In the genomic region with DNA sequence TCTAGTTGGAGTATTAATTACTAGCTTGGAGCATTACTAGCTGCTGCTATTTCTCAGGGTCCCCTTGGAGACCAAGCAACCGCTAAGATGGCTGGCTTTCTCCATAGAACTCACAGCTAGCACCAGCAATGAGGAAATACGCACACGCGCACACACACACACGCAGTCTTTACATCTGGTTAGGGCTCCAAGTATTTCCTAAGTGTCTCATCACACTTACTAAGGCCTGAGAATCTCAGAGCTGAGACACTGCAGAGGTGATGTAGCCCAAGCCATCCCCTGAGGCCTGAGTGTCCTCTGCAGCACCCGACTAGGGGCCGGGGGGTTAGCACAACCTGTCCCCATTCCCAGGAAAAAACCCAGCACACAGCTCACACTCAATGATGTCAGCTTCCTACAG, we compare ENCODE assay signal across 12 cellular contexts. TPM values are rescaled to one million over a fixed set of nuclear protein-coding genes. Genes with fewer than 3 reads are reported as not detected.
DNase-seq lines count a peak whose midpoint lies in the region; ATAC-seq, FAIRE-seq and TF ChIP-seq lines count a peak whose summit lies in the region.
"Had no signal": no experiment of that assay in that cellular context is flagged by ENCODE, and none has a peak within 500 bp of the region (broad histone marks: within the 10 kb centered on the region; RNA-seq: fewer than 3 reads in every experiment).

No MANE protein-coding gene starts in this region.

- H3K9me3 ChIP-seq in keratinocyte (ENCODE audit: control insufficient read depth, low read depth, low read length) (no peaks in the 10 kb centered on the region), stomach smooth muscle (ENCODE audit: control insufficient read depth in 2 of 2, low read length in 2 of 2) (no peaks in the 10 kb centered on the region), BE2C (no peaks in the 10 kb centered on the region)
- H3K9me3 ChIP-seq: lower lobe of right lung, SJSA1 had no signal

- H3K4me1 ChIP-seq in keratinocyte (ENCODE audit: control insufficient read depth, extremely low read depth, insufficient read depth, low read length): peaks cover 32% of the 10 kb centered on the region
- H3K4me1 ChIP-seq in stomach smooth muscle (ENCODE audit: control insufficient read depth, insufficient read depth, low read length): peaks cover 78% of the 10 kb centered on the region
- H3K4me1 ChIP-seq in BE2C: peaks cover 5% of the 10 kb centered on the region; the same call in 1 of the 2 replicates
- H3K4me1 ChIP-seq: SJSA1 had no signal

- no peak for TF ChIP-seq CTCF in keratinocyte (optimal IDR thresholded peaks at IDR 0.05 in 1 of 3, IDR thresholded peaks at IDR 0.05 in 1 of 3, conservative IDR thresholded peaks at IDR 0.05 in 1 of 3; ENCODE audit: extremely low read depth in 1 of 3, insufficient read depth in 2 of 3, low read length in 3 of 3)
- no peak for TF ChIP-seq CTCF in BE2C (IDR thresholded peaks at IDR 0.05; ENCODE audit: low read depth, low read length)

- dilution Hi-C loops in keratinocyte (cut with MboI; ENCODE audit: extremely low pct_ligation_motif_present, low sequenced_read_pairs): no loop called here

- no peaks in the 10 kb centered on the region for H3K27me3 ChIP-seq in keratinocyte (ENCODE audit: control insufficient read depth, extremely low read depth, insufficient read depth, low read length)
- H3K27me3 ChIP-seq in stomach smooth muscle (ENCODE audit: control insufficient read depth in 1 of 2, insufficient read depth in 2 of 2, low read length in 2 of 2): no peaks in the 10 kb centered on the region
- no peaks in the 10 kb centered on the region for H3K27me3 ChIP-seq in BE2C
- H3K27me3 ChIP-seq: SJSA1 had no signal

- peak overlapping the region; percentile 31 for H3K9ac ChIP-seq in keratinocyte (ENCODE audit: control insufficient read depth, extremely low read depth, insufficient read depth, low read length)
- H3K9ac ChIP-seq in stomach smooth muscle (ENCODE audit: low read length in 2 of 2): peak overlapping the region; percentile 1 to 36

- DNase-seq in activated T-cell treated with anti-CD3 and anti-CD28 coated beads, Interleukin-2, amount 50 U/mL, for 24 hours: no peak
- DNase-seq in activated T-cell treated with anti-CD3 and anti-CD28 coated beads for 4 hours (no peak), keratinocyte (ENCODE audit: low read depth, low spot score) (peak; percentile 45), BE2C (no peak)
- no peak for DNase-seq in activated T-cell treated with anti-CD3 and anti-CD28 coated beads, Interleukin-2, amount 50 U/mL, for 72 hours
- DNase-seq: lower lobe of right lung; NCI-H146; stimulated activated CD4-positive, alpha-beta T cell treated with anti-CD3 and anti-CD28 coated beads, Interleukin-12 subunit alpha, Interleukin-12 subunit beta, amount 100 ng/mL, for 4 hours had no signal

- H4K20me1 ChIP-seq in keratinocyte (ENCODE audit: control insufficient read depth, extremely low read depth, insufficient read depth, low read length): peaks cover 4% of the 10 kb centered on the region

- H3K79me2 ChIP-seq in keratinocyte (ENCODE audit: control insufficient read depth, insufficient read depth, low read length): no peaks in the 10 kb centered on the region

- H3K4me1 Mint-ChIP-seq in activated T-cell treated with anti-CD3 and anti-CD28 coated beads, Interleukin-2, amount 50 U/mL, for 24 hours (ENCODE audit: low read depth): peaks cover 92% of the 10 kb centered on the region
- H3K4me1 Mint-ChIP-seq in activated T-cell treated with anti-CD3 and anti-CD28 coated beads, Interleukin-2, amount 50 U/mL, for 72 hours (ENCODE audit: low read depth): peaks cover 93% of the 10 kb centered on the region

- no peak overlapping the region for H3K4me3 ChIP-seq in keratinocyte (ENCODE audit: control insufficient read depth in 2 of 3, extremely low read depth in 1 of 3, insufficient read depth in 2 of 3, low read depth in 1 of 3, low read length in 3 of 3)
- no peak overlapping the region for H3K4me3 ChIP-seq in stomach smooth muscle (ENCODE audit: low read length in 2 of 2)
- H3K4me3 ChIP-seq in BE2C (ENCODE audit: low read depth, low read length): no peak overlapping the region
- H3K4me3 ChIP-seq: lower lobe of right lung, SJSA1 had no signal

- no peak for FAIRE-seq in keratinocyte (lab: Jason Lieb, UNC)

- no peaks in the 10 kb centered on the region for H3K9me3 Mint-ChIP-seq in activated T-cell treated with anti-CD3 and anti-CD28 coated beads, Interleukin-2, amount 50 U/mL, for 24 hours
- no peaks in the 10 kb centered on the region for H3K9me3 Mint-ChIP-seq in activated T-cell treated with anti-CD3 and anti-CD28 coated beads, Interleukin-2, amount 50 U/mL, for 72 hours

- no peaks in the 10 kb centered on the region for H3K27me3 Mint-ChIP-seq in activated T-cell treated with anti-CD3 and anti-CD28 coated beads, Interleukin-2, amount 50 U/mL, for 24 hours
- H3K27me3 Mint-ChIP-seq in activated T-cell treated with anti-CD3 and anti-CD28 coated beads, Interleukin-2, amount 50 U/mL, for 72 hours (ENCODE audit: low read depth): no peaks in the 10 kb centered on the region

- peak overlapping the region; percentile 64 for H3K27ac ChIP-seq in keratinocyte (ENCODE audit: control insufficient read depth, insufficient read depth, low read length)
- peak overlapping the region; percentile 70 for H3K27ac ChIP-seq in stomach smooth muscle (ENCODE audit: low read length)
- H3K27ac ChIP-seq: lower lobe of right lung, SJSA1 had no signal

- H3K36me3 ChIP-seq in keratinocyte (ENCODE audit: control insufficient read depth in 2 of 2, extremely low read depth in 1 of 2, insufficient read depth in 2 of 2, low read length in 2 of 2) (peaks cover 0 to 5% of the 10 kb centered on the region in 2 experiments), stomach smooth muscle (ENCODE audit: control insufficient read depth in 2 of 2, insufficient read depth in 2 of 2, low read length in 2 of 2) (peaks cover 7 to 8% of the 10 kb centered on the region in 2 donors), BE2C (no peaks in the 10 kb centered on the region)
- H3K36me3 ChIP-seq: SJSA1 had no signal

- H3K27ac Mint-ChIP-seq in activated T-cell treated with anti-CD3 and anti-CD28 coated beads, Interleukin-2, amount 50 U/mL, for 24 hours: peak overlapping the region; percentile 96
- H3K27ac Mint-ChIP-seq in activated T-cell treated with anti-CD3 and anti-CD28 coated beads, Interleukin-2, amount 50 U/mL, for 72 hours: peak overlapping the region; percentile 95

- no peak for ATAC-seq in activated T-cell treated with anti-CD3 and anti-CD28 coated beads, Interleukin-2, amount 50 U/mL, for 72 hours (replicated peaks in 1 of 2)
- ATAC-seq in GM19395 (IDR thresholded peaks at IDR 0.05; ENCODE audit: unreplicated experiment) (no peak), HG03469 (IDR thresholded peaks at IDR 0.05; ENCODE audit: unreplicated experiment) (no peak)
- ATAC-seq: lower lobe of right lung had no signal

- peak overlapping the region; percentile 18 for H3K4me3 Mint-ChIP-seq in activated T-cell treated with anti-CD3 and anti-CD28 coated beads, Interleukin-2, amount 50 U/mL, for 24 hours
- peak overlapping the region; percentile 68 to 84 for H3K4me3 Mint-ChIP-seq in activated T-cell treated with anti-CD3 and anti-CD28 coated beads, Interleukin-2, amount 50 U/mL, for 72 hours

- H2AFZ ChIP-seq in keratinocyte (ENCODE audit: control insufficient read depth, low read length): no peak overlapping the region

- H3K9me1 ChIP-seq in keratinocyte (ENCODE audit: control insufficient read depth, extremely low read depth, insufficient read depth, low read length): no peaks in the 10 kb centered on the region

- H3K4me2 ChIP-seq in keratinocyte (ENCODE audit: control insufficient read depth, extremely low read depth, insufficient read depth, low read depth, low read length): peak overlapping the region; percentile 72

- peaks cover 63% of the 10 kb centered on the region for H3K36me3 Mint-ChIP-seq in activated T-cell treated with anti-CD3 and anti-CD28 coated beads, Interleukin-2, amount 50 U/mL, for 24 hours (ENCODE audit: low read depth)
- H3K36me3 Mint-ChIP-seq in activated T-cell treated with anti-CD3 and anti-CD28 coated beads, Interleukin-2, amount 50 U/mL, for 72 hours (ENCODE audit: insufficient read depth in 2 of 2): peaks cover 4 to 8% of the 10 kb centered on the region in 2 donors

RNA-seq across cellular contexts. Expression of gene ITPKB, which starts 42.5 kb away (rescaled TPM):
- 10 to 100 TPM; 50.7 to 58.0 TPM for total RNA-seq in activated T-cell treated with anti-CD3 and anti-CD28 coated beads, Interleukin-2, amount 50 U/mL, for 72 hours
- polyA plus RNA-seq in keratinocyte: 3.2 to 4.9 TPM (median 3.2 TPM) in 3 replicates
- 1.3 TPM for polyA plus RNA-seq in keratinocyte (2011; ENCODE audit: low read depth)
- 2.5 and 2.7 TPM in 2 replicates for polyA plus RNA-seq in keratinocyte (2011; cell fraction: cytosol; rRNA removed)
- polyA plus RNA-seq in keratinocyte (2011; cell fraction: nucleus; rRNA removed): 7.0 and 7.4 TPM in 2 replicates
- 3.0 and 7.0 TPM in 2 replicates for polyA plus RNA-seq in keratinocyte (2012; ENCODE audit: low replicate concordance)
- polyA minus RNA-seq in keratinocyte: 8.8 to 18.0 TPM (median 9.0 TPM) in 3 replicates
- polyA minus RNA-seq in keratinocyte (2011; cell fraction: cytosol; rRNA and poly(A)+ RNA removed): 10.7 TPM
- 11.0 and 15.0 TPM in 2 replicates for polyA minus RNA-seq in keratinocyte (2011; cell fraction: nucleus; rRNA and poly(A)+ RNA removed)
- 0.25 TPM for polyA plus RNA-seq in BE2C (2012; ENCODE audit: insufficient read depth, insufficient read length, low read depth)
